16 cellular contexts compared by ENCODE assay signal in the genomic region with DNA sequence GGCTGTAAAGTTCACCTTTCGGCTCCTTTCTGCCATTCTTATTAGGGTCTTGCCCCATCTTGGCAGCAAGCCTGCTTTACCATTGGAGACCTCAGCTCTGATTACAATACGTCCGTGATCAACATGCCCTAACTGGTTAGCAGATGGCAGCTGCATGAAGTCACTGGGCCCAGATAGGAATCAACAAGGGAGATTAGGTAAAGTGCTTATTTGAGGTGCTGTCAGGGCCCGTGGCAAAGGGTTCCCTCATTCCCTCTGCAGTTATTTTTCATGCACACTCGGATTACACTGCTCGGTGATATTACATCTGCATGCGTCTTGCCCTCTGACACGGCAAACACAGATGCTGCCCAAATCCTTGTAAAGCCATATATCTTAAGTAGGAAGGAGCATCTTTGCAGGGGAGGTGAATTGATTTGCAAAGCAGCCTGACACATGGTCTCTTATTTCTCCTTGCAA.
DNase-seq lines count a peak whose midpoint lies in the region; ATAC-seq and TF ChIP-seq lines count a peak whose summit lies in the region.
"Had no signal": no experiment of that assay in that cellular context is flagged by ENCODE, and none has a peak within 500 bp of the region (broad histone marks: within the 10 kb centered on the region; RNA-seq: fewer than 3 reads in every experiment).

No MANE protein-coding gene starts in this region.

- DNase-seq in DMS79 treated with DMSO at 0.1 percent for 48 hours (lab: John Stamatoyannopoulos, UW) (peak; percentile 72), NCI-H1694 treated with DMSO at 0.1 percent for 48 hours (lab: John Stamatoyannopoulos, UW) (peak; percentile 54), SHP77 treated with DMSO at 0.1 percent for 48 hours (lab: John Stamatoyannopoulos, UW) (peak; percentile 98), AG20443 (ENCODE audit: low spot score) (no peak), left lobe of liver (ENCODE audit: low spot score) (no peak)
- DNase-seq: activated CD4-positive, alpha-beta T cell treated with anti-CD3 and anti-CD28 coated beads for 36 hours; left ventricle myocardium inferior; MV-4-11; naive thymus-derived CD4-positive, alpha-beta T cell; right lobe of liver; stimulated activated naive B cell treated with anti-CD40 and anti-IgM and Interleukin-4, amounts not matched to agents 10 μg/mL and 1 μg/mL and 100 μg/mL, for 72 hours; upper lobe of right lung had no signal

- ATAC-seq in HG03135 (IDR thresholded peaks at IDR 0.05; ENCODE audit: unreplicated experiment) (no peak), left lobe of liver (no peak)
- ATAC-seq: activated CD4-positive, alpha-beta T cell treated with anti-CD3 and anti-CD28 coated beads for 36 hours; HepG2; naive thymus-derived CD4-positive, alpha-beta T cell; right lobe of liver; stimulated activated naive B cell treated with anti-CD40 and anti-IgM and Interleukin-4, amounts not matched to agents 10 μg/mL and 1 μg/mL and 100 μg/mL, for 72 hours; upper lobe of right lung had no signal

- H3K9me3 Mint-ChIP-seq in nephron: no peaks in the 10 kb centered on the region
- H3K9me3 Mint-ChIP-seq: T-helper 1 cell treated with Interleukin-12 subunit alpha and Interleukin-12 subunit beta and Interleukin-4 antibody, amounts not matched to agents 30 μg/mL and 1 μg/mL, for 36 hours had no signal

- no peak overlapping the region for H3K4me3 Mint-ChIP-seq in nephron
- H3K4me3 Mint-ChIP-seq: activated CD4-positive, alpha-beta T cell treated with anti-CD3 and anti-CD28 coated beads for 36 hours; T-helper 1 cell treated with Interleukin-12 subunit alpha and Interleukin-12 subunit beta and Interleukin-4 antibody, amounts not matched to agents 30 μg/mL and 1 μg/mL, for 36 hours had no signal

- H3K4me1 Mint-ChIP-seq in nephron: peaks cover 58% of the 10 kb centered on the region

- peak overlapping the region in 2 of 3 experiments; percentile 40 to 66 for H3K27ac Mint-ChIP-seq in nephron
- H3K27ac Mint-ChIP-seq: activated CD4-positive, alpha-beta T cell treated with anti-CD3 and anti-CD28 coated beads for 36 hours; stimulated activated naive B cell treated with anti-CD40 and anti-IgM and Interleukin-4, amounts not matched to agents 10 μg/mL and 1 μg/mL and 100 μg/mL, for 72 hours; T-helper 1 cell treated with Interleukin-12 subunit alpha and Interleukin-12 subunit beta and Interleukin-4 antibody, amounts not matched to agents 30 μg/mL and 1 μg/mL, for 36 hours had no signal

- no peaks in the 10 kb centered on the region for H3K36me3 Mint-ChIP-seq in nephron (ENCODE audit: low read depth)
- H3K36me3 Mint-ChIP-seq: stimulated activated naive B cell treated with anti-CD40 and anti-IgM and Interleukin-4, amounts not matched to agents 10 μg/mL and 1 μg/mL and 100 μg/mL, for 72 hours had no signal

- H3K27me3 Mint-ChIP-seq in nephron (ENCODE audit: low read depth): peaks cover 11% of the 10 kb centered on the region
- H3K27me3 Mint-ChIP-seq: activated CD4-positive, alpha-beta T cell treated with anti-CD3 and anti-CD28 coated beads for 36 hours; naive thymus-derived CD4-positive, alpha-beta T cell; stimulated activated naive B cell treated with anti-CD40 and anti-IgM and Interleukin-4, amounts not matched to agents 10 μg/mL and 1 μg/mL and 100 μg/mL, for 72 hours had no signal

- no peak for TF ChIP-seq CTCF in nephron (IDR thresholded peaks at IDR 0.05; ENCODE audit: unreplicated experiment in 3 of 3)

Comparison
In these comparisons a context has a peak if more than half of its experiments do, and no peak if none do; other contexts are left out.
1. DNase-seq: peak in DMS79 treated with DMSO at 0.1 percent for 48 hours (single experiment), NCI-H1694 treated with DMSO at 0.1 percent for 48 hours (single experiment) and SHP77 treated with DMSO at 0.1 percent for 48 hours (single experiment); none in AG20443 (single experiment) and left lobe of liver (single experiment).